36 cellular contexts compared by ENCODE assay signal in the genomic region with DNA sequence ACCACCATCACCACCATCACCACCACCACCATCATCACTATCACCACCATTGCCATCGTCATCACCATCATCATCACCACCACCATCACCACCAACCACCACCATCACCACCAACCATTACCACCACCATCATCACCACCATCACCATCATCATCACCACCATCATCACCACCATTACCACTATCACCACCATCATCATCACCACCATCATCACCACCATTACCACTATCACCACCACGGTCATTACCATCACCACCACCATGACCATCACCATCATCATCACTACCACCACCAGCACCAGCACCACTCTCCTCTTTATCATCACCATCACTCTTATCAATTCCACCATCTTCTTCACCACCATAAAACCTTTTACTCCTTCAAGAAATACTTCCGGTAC. TPM values are rescaled to one million over a fixed set of nuclear protein-coding genes. Genes with fewer than 3 reads are reported as not detected.
"Had no signal": no experiment of that assay in that cellular context is flagged by ENCODE, and none has a peak within 500 bp of the region (broad histone marks: within the 10 kb centered on the region; RNA-seq: fewer than 3 reads in every experiment).

No MANE protein-coding gene starts in this region.

- DNase-seq: activated CD4-positive, alpha-beta memory T cell treated with anti-CD3 and anti-CD28 coated beads, Interleukin-2, amount 10 ng/mL, durations not matched to agents 7 days and 5 days; activated CD4-positive, alpha-beta T cell treated with anti-CD3 and anti-CD28 coated beads for 1 hour; activated CD4-positive, alpha-beta T cell treated with anti-CD3 and anti-CD28 coated beads for 36 hours; activated CD4-positive, alpha-beta T cell treated with anti-CD3 and anti-CD28 coated beads for 48 hours; activated CD4-positive, alpha-beta T cell treated with anti-CD3 and anti-CD28 coated beads, Interleukin-2, amount 10 ng/mL, durations not matched to agents 7 days and 5 days; activated CD4-positive, alpha-beta T cell treated with anti-CD3 and anti-CD28 coated beads, Interleukin-2, amount 50 U/mL, for 48 hours; activated CD4-positive, CD25-positive, alpha-beta regulatory T cell; activated CD8-positive, alpha-beta memory T cell treated with anti-CD3 and anti-CD28 coated beads for 24 hours; activated CD8-positive, alpha-beta memory T cell treated with anti-CD3 and anti-CD28 coated beads, Interleukin-2, amount 10 ng/mL, durations not matched to agents 7 days and 5 days; activated CD8-positive, alpha-beta memory T cell treated with anti-CD3 and anti-CD28 coated beads, Interleukin-2, amount 50 U/mL, for 48 hours; activated CD8-positive, alpha-beta T cell treated with anti-CD3 and anti-CD28 coated beads, Interleukin-2, amount 10 ng/mL, durations not matched to agents 7 days and 5 days; activated effector memory CD4-positive, alpha-beta T cell treated with Interleukin-2 at 50 U/mL for 16 hours; activated gamma-delta T cell; activated naive CD4-positive, alpha-beta T cell treated with anti-CD3 and anti-CD28 coated beads, Interleukin-2, amount 10 ng/mL, durations not matched to agents 7 days and 5 days; activated naive CD4-positive, alpha-beta T cell treated with Interleukin-2 at 50 U/mL for 16 hours; activated naive CD8-positive, alpha-beta T cell treated with anti-CD3 and anti-CD28 coated beads, Interleukin-2, amount 10 ng/mL, durations not matched to agents 7 days and 5 days; activated naive CD8-positive, alpha-beta T cell treated with anti-CD3 and anti-CD28 coated beads, Interleukin-2, amount 50 U/mL, for 24 hours; activated T-cell treated with anti-CD3 and anti-CD28 coated beads, Interleukin-2, amount 50 U/mL, for 24 hours; activated T-cell treated with anti-CD3 and anti-CD28 coated beads, Interleukin-2, amount 50 U/mL, for 48 hours; amygdala; anterior cingulate cortex; caudate nucleus; cerebellar nuclear complex; T-helper 1 cell; T-helper 2 cell; T-helper 9 cell; WERI-Rb-1 had no signal

- H3K4me3 ChIP-seq: ascending aorta, cardiac muscle cell had no signal

- FAIRE-seq: bronchial epithelial cell, TTC549 had no signal

- ATAC-seq: activated CD4-positive, alpha-beta T cell treated with anti-CD3 and anti-CD28 coated beads for 36 hours; activated CD4-positive, CD25-positive, alpha-beta regulatory T cell treated with anti-CD3 and anti-CD28 coated beads, Interleukin-2, amount 50 U/mL, for 24 hours; activated CD8-positive, alpha-beta memory T cell treated with anti-CD3 and anti-CD28 coated beads, Interleukin-2, amount 10 ng/mL, durations not matched to agents 7 days and 5 days; activated CD8-positive, alpha-beta T cell treated with anti-CD3 and anti-CD28 coated beads, Interleukin-2, amount 10 ng/mL, durations not matched to agents 7 days and 5 days; activated naive CD8-positive, alpha-beta T cell treated with anti-CD3 and anti-CD28 coated beads, Interleukin-2, amount 50 U/mL, for 24 hours; WTC11 had no signal

- H3K36me3 ChIP-seq: ascending aorta, cardiac muscle cell, WERI-Rb-1 had no signal

- H3K27ac ChIP-seq: ascending aorta, cardiac muscle cell, WERI-Rb-1 had no signal

RNA-seq across cellular contexts. Expression of gene TMEM114, which starts 1.1 kb away (rescaled TPM):
- total RNA-seq: activated CD4-positive, alpha-beta memory T cell treated with anti-CD3 and anti-CD28 coated beads, Interleukin-2, amount 10 ng/mL, durations not matched to agents 7 days and 5 days; activated CD4-positive, alpha-beta T cell treated with anti-CD3 and anti-CD28 coated beads for 36 hours; activated CD4-positive, alpha-beta T cell treated with anti-CD3 and anti-CD28 coated beads, Interleukin-2, amount 10 ng/mL, durations not matched to agents 7 days and 5 days; activated CD8-positive, alpha-beta memory T cell treated with anti-CD3 and anti-CD28 coated beads, Interleukin-2, amount 10 ng/mL, durations not matched to agents 7 days and 5 days; activated CD8-positive, alpha-beta T cell treated with anti-CD3 and anti-CD28 coated beads, Interleukin-2, amount 10 ng/mL, durations not matched to agents 7 days and 5 days; activated naive CD8-positive, alpha-beta T cell treated with anti-CD3 and anti-CD28 coated beads, Interleukin-2, amount 10 ng/mL, durations not matched to agents 7 days and 5 days; activated T-helper 2 cell treated with anti-CD3 and anti-CD28 coated beads, Interferon-gamma antibody, Interleukin-2, Interleukin-4, amounts not matched to agents 10 μg/mL and 5 μg/mL and 100 μg/mL, durations not matched to agents 14 hours and 24 hours and 36 hours; ascending aorta; bronchial epithelial cell; cardiac muscle cell; chondrocyte had no signal
- polyA plus RNA-seq: adipose tissue, cardiac muscle cell had no signal
